Comparison of ENCODE assay signal across 33 cellular contexts in the genomic region with DNA sequence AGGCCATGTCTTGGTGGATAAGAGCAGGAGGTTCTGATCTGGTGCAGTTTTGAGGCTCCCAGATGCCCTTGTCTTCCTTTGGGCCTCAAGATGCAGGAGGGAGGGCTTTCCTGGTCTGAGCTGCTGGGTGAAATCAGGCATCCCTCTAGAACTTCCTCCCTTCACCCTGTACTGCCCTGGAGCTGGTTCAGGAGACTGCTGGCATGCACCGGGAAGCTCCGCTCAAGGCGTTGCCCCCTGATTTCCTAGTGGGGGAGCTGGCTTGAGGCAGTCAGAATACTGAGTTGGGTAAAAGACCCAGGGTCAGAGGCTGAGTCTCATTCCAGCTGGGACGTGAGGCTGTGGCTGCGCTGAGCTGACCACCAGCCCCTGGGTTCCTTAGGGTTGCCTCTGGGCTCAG. TPM values are rescaled to one million over a fixed set of nuclear protein-coding genes. Genes with fewer than 3 reads are reported as not detected.
"Had no signal": no experiment of that assay in that cellular context is flagged by ENCODE, and none has a peak within 500 bp of the region (broad histone marks: within the 10 kb centered on the region; RNA-seq: fewer than 3 reads in every experiment).

No MANE protein-coding gene starts in this region.

- ATAC-seq: activated CD4-positive, CD25-positive, alpha-beta regulatory T cell treated with anti-CD3 and anti-CD28 coated beads, Interleukin-2, amount 50 U/mL, for 24 hours; activated CD8-positive, alpha-beta T cell treated with anti-CD3 and anti-CD28 coated beads for 36 hours; activated naive CD4-positive, alpha-beta T cell treated with anti-CD3 and anti-CD28 coated beads, Interleukin-2, amount 50 U/mL, for 72 hours; activated T-cell treated with anti-CD3 and anti-CD28 coated beads, Interleukin-2, amount 50 U/mL, for 4 hours; activated T-helper 17 cell treated with anti-CD3 and anti-CD28 coated beads, Interleukin-2, amount 50 U/mL, for 72 hours; gastroesophageal sphincter; T-helper 17 cell had no signal

- DNase-seq: activated B cell treated with CpG ODN at 0.5 μM for 24 hours; activated CD4-positive, alpha-beta T cell treated with anti-CD3 and anti-CD28 coated beads for 48 hours; activated CD4-positive, alpha-beta T cell treated with anti-CD3 and anti-CD28 coated beads, Interleukin-2, amount 50 U/mL, for 1 hour; activated CD4-positive, alpha-beta T cell treated with anti-CD3 and anti-CD28 coated beads, Interleukin-2, amount 50 U/mL, for 48 hours; activated CD8-positive, alpha-beta memory T cell treated with anti-CD3 and anti-CD28 coated beads for 24 hours; activated CD8-positive, alpha-beta T cell treated with anti-CD3 and anti-CD28 coated beads for 36 hours; activated gamma-delta T cell; activated naive CD4-positive, alpha-beta T cell; activated naive CD4-positive, alpha-beta T cell treated with anti-CD3 and anti-CD28 coated beads, Interleukin-2, amount 10 ng/mL, durations not matched to agents 7 days and 5 days; activated naive CD8-positive, alpha-beta T cell treated with anti-CD3 and anti-CD28 coated beads, Interleukin-2, amount 10 ng/mL, durations not matched to agents 7 days and 5 days; activated T-cell treated with anti-CD3 and anti-CD28 coated beads, Interleukin-2, amount 50 U/mL, for 4 hours; cortex of kidney; dermis blood vessel endothelial cell; effector CD8-positive, alpha-beta T cell; esophagus squamous epithelium; foreskin melanocyte; T-helper 1 cell; T-helper 17 cell; T1000; WERI-Rb-1 had no signal

- H3K27ac ChIP-seq: ascending aorta, breast epithelium, cardiac muscle cell, epithelial cell of prostate, esophagus squamous epithelium, gastroesophageal sphincter, WERI-Rb-1 had no signal

RNA-seq across cellular contexts. Expression of a gene that starts 12.0 kb away (rescaled TPM):
- total RNA-seq: activated B cell treated with CpG ODN at 0.5 μM for 24 hours; activated CD8-positive, alpha-beta T cell treated with anti-CD3 and anti-CD28 coated beads for 36 hours; activated naive CD4-positive, alpha-beta T cell treated with anti-CD3 and anti-CD28 coated beads, Interleukin-2, amount 50 U/mL, for 72 hours; activated naive CD8-positive, alpha-beta T cell treated with anti-CD3 and anti-CD28 coated beads, Interleukin-2, amount 10 ng/mL, durations not matched to agents 7 days and 5 days; activated T-helper 17 cell treated with anti-CD3 and anti-CD28 coated beads, Interleukin-2, amount 50 U/mL, for 72 hours; ascending aorta; chondrocyte; endothelial cell of umbilical vein; fibroblast of lung; fibroblast of villous mesenchyme; glomerular endothelial cell had no signal
